8 cellular contexts compared by ENCODE assay signal in the genomic region with DNA sequence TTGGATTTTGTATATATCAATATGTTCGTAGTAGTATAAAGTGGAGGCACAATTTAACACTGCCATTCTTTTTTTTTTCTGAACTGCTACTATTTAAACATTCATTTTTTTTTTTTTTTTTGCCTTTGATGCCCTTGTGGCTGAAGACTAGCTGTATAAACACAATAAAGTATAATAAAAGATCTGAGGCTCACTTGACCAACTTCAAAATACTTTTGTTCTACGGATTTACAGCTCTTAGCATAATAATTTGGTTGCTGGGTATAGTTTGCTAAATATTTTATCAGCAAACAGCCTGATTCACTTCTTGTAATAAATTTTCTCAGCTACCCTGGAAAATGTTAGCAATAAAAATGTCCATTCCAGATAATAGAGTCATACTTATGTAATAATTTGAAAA.
"Had no signal": no experiment of that assay in that cellular context is flagged by ENCODE, and none has a peak within 500 bp of the region (broad histone marks: within the 10 kb centered on the region; RNA-seq: fewer than 3 reads in every experiment).

No MANE protein-coding gene starts in this region.

- H3K9me3 ChIP-seq: HAP-1 had no signal

- H2AFZ ChIP-seq: GM23248 had no signal

- H3K4me3 ChIP-seq: GM23248, HAP-1 had no signal

- H3K4me1 ChIP-seq: HAP-1 had no signal

- DNase-seq: GM23248, GOT3, H7 had no signal

- H3K27me3 Mint-ChIP-seq: IgD-negative memory B cell had no signal

- H3K36me3 ChIP-seq: HAP-1 had no signal

- H3K4me3 Mint-ChIP-seq: IgD-negative memory B cell had no signal

- H3K27ac Mint-ChIP-seq: IgD-negative memory B cell had no signal

- ATAC-seq: HCT116, HepG2 had no signal

- H3K4me1 Mint-ChIP-seq: IgD-negative memory B cell had no signal

- H3K36me3 Mint-ChIP-seq: IgD-negative memory B cell had no signal

- FAIRE-seq: HepG2 had no signal

- H3K27ac ChIP-seq: GM23248, HL-60 had no signal
